ENCODE assay signal across 11 cellular contexts in genomic region chr7:73899731-73900142, GRCh38. TPM values are rescaled to one million over a fixed set of nuclear protein-coding genes. Genes with fewer than 3 reads are reported as not detected.
DNase-seq lines count a peak whose midpoint lies in the region; ATAC-seq and TF ChIP-seq lines count a peak whose summit lies in the region.
"Had no signal": no experiment of that assay in that cellular context is flagged by ENCODE, and none has a peak within 500 bp of the region (broad histone marks: within the 10 kb centered on the region; RNA-seq: fewer than 3 reads in every experiment).

No MANE protein-coding gene starts in this region.

- H3K79me2 ChIP-seq in fibroblast of lung (ENCODE audit: control insufficient read depth, insufficient read depth, low read length): no peaks in the 10 kb centered on the region

- H3K9me3 ChIP-seq in fibroblast of lung (ENCODE audit: control insufficient read depth, insufficient read depth, low read depth, low read length) (no peaks in the 10 kb centered on the region), skeletal muscle tissue (ENCODE audit: control insufficient read depth in 3 of 3, low read length in 3 of 3) (peaks cover 3 to 9% (median 3%) of the 10 kb centered on the region in 3 donors)
- no peaks in the 10 kb centered on the region for H3K9me3 ChIP-seq in CD4-positive, alpha-beta T cell (ENCODE audit: control insufficient read depth, low read length)

- CTCF ChIA-PET in CD4-positive, alpha-beta T cell (lab: Charles Lee): no interaction called here

- no peak overlapping the region for H3K4me2 ChIP-seq in fibroblast of lung (ENCODE audit: extremely low read depth, insufficient read depth, low read length)

- H3K4me1 Mint-ChIP-seq in CD4-positive, alpha-beta T cell (ENCODE audit: low read depth): no peaks in the 10 kb centered on the region

- intact Hi-C loops in CD4-positive, alpha-beta T cell (cut with DNase I, micrococcal nuclease): no loop called here

- no peak overlapping the region for H3K27ac Mint-ChIP-seq in CD4-positive, alpha-beta T cell

- ATAC-seq in GM18858 (IDR thresholded peaks at IDR 0.05; ENCODE audit: unreplicated experiment): no peak
- no peak for ATAC-seq in CD4-positive, alpha-beta T cell (ENCODE audit: poor library complexity)
- ATAC-seq: K562 had no signal

- H3K27ac ChIP-seq in fibroblast of lung (ENCODE audit: insufficient read depth, low read length) (peak overlapping the region; percentile 91), skeletal muscle tissue (ENCODE audit: low read depth, low read length) (peak overlapping the region; percentile 12)
- no peak overlapping the region for H3K27ac ChIP-seq in CD4-positive, alpha-beta T cell (ENCODE audit: low read depth, low read length)

- DNase-seq in EL (peak; percentile 95), RPMI7951 (ENCODE audit: low read depth) (peak; percentile 97), fibroblast of lung (ENCODE audit: low read depth in 2 of 2) (peak; percentile 84 to 87), SW 1271 (lab: John Stamatoyannopoulos, UW) (no peak)
- DNase-seq in stimulated activated CD8-positive, alpha-beta memory T cell treated with anti-CD3 and anti-CD28 coated beads, Interleukin-4, amount 100 ng/mL, for 48 hours: no peak
- DNase-seq in CD4-positive, alpha-beta T cell: no peak
- DNase-seq: DMS79 treated with DMSO at 0.1 percent for 48 hours, nucleus accumbens had no signal

- no peaks in the 10 kb centered on the region for H3K36me3 Mint-ChIP-seq in CD4-positive, alpha-beta T cell (ENCODE audit: low read depth)

- no peak for TF ChIP-seq CTCF in fibroblast of lung (conservative IDR thresholded peaks at IDR 0.05 in 1 of 2, IDR thresholded peaks at IDR 0.05 in 1 of 2; ENCODE audit: low read depth in 1 of 2, low read length in 2 of 2)
- no peak for TF ChIP-seq CTCF in CD4-positive, alpha-beta T cell (IDR thresholded peaks at IDR 0.05)

- peak overlapping the region; percentile 33 for H2AFZ ChIP-seq in fibroblast of lung (ENCODE audit: low read length)

- peaks cover 6% of the 10 kb centered on the region for H3K9me3 Mint-ChIP-seq in CD4-positive, alpha-beta T cell

- H3K9ac ChIP-seq in fibroblast of lung (ENCODE audit: insufficient read depth, low read length) (peak overlapping the region; percentile 58), skeletal muscle tissue (ENCODE audit: low read depth in 1 of 3, low read length in 3 of 3) (no peak overlapping the region)

- POLR2A ChIA-PET in CD4-positive, alpha-beta T cell (lab: Charles Lee): no interaction called here

- peaks cover 7% of the 10 kb centered on the region for H3K27me3 Mint-ChIP-seq in CD4-positive, alpha-beta T cell

- H3K4me1 ChIP-seq in fibroblast of lung (ENCODE audit: control insufficient read depth, extremely low read depth, insufficient read depth, low read length) (peaks cover 27% of the 10 kb centered on the region), skeletal muscle tissue (ENCODE audit: control insufficient read depth in 3 of 3, insufficient read depth in 3 of 3, low read length in 3 of 3) (peaks cover 10 to 16% (median 11%) of the 10 kb centered on the region in 3 donors)

- H3K27me3 ChIP-seq in fibroblast of lung (ENCODE audit: control insufficient read depth, insufficient read depth, low read length) (no peaks in the 10 kb centered on the region), skeletal muscle tissue (ENCODE audit: control insufficient read depth in 3 of 3, insufficient read depth in 3 of 3, low read length in 3 of 3) (no peaks in the 10 kb centered on the region)
- no peaks in the 10 kb centered on the region for H3K27me3 ChIP-seq in CD4-positive, alpha-beta T cell (ENCODE audit: control insufficient read depth, insufficient read depth, low read length)

- no peaks in the 10 kb centered on the region for H4K20me1 ChIP-seq in fibroblast of lung (ENCODE audit: control insufficient read depth, extremely low read depth, insufficient read depth, low read length)

- H3K4me3 ChIP-seq in fibroblast of lung (replicated peaks in 1 of 4; ENCODE audit: control extremely low read depth in 1 of 4, insufficient read depth in 1 of 4, low read depth in 3 of 4, low read length in 4 of 4): no peak overlapping the region
- H3K4me3 ChIP-seq in skeletal muscle tissue (ENCODE audit: low read length in 3 of 3): no peak overlapping the region
- H3K4me3 ChIP-seq: K562 had no signal

- H3K36me3 ChIP-seq in fibroblast of lung (ENCODE audit: control insufficient read depth, insufficient read depth, low read length) (no peaks in the 10 kb centered on the region), skeletal muscle tissue (ENCODE audit: control insufficient read depth in 3 of 3, insufficient read depth in 3 of 3, low read length in 3 of 3) (no peaks in the 10 kb centered on the region)

- H3K4me3 Mint-ChIP-seq in CD4-positive, alpha-beta T cell: no peak overlapping the region

RNA-seq across cellular contexts. Expression of gene TMEM270, which starts 38.8 kb away (rescaled TPM):
- not detected in 2 replicates for total RNA-seq in RPMI7951 (2014; rRNA removed; shearing (Covaris generic))
- total RNA-seq in fibroblast of lung: not detected in 2 replicates
- polyA plus RNA-seq in fibroblast of lung: not detected in 2 replicates
- not detected in 2 replicates for polyA plus RNA-seq in fibroblast of lung (2012)
- not detected in 2 replicates for polyA minus RNA-seq in fibroblast of lung (ENCODE audit: low replicate concordance)
- total RNA-seq in skeletal muscle tissue: not detected
- total RNA-seq in CD4-positive, alpha-beta T cell: not detected
- total RNA-seq: K562 had no signal
- polyA plus RNA-seq: K562 had no signal

RNA-seq across cellular contexts. Expression of gene METTL27, which starts 57.4 kb away (rescaled TPM):
- 0.12 and 0.29 TPM in 2 replicates for total RNA-seq in RPMI7951 (2014; rRNA removed; shearing (Covaris generic))
- total RNA-seq in fibroblast of lung (4.9 and 15.7 TPM in 2 replicates), skeletal muscle tissue (1.6 TPM)
- 0.96 and 2.1 TPM in 2 replicates for polyA plus RNA-seq in fibroblast of lung
- polyA plus RNA-seq in fibroblast of lung (2012): 3.2 and 6.0 TPM in 2 replicates
- polyA minus RNA-seq in fibroblast of lung (ENCODE audit: low replicate concordance): 1.0 and 9.9 TPM in 2 replicates
- total RNA-seq in CD4-positive, alpha-beta T cell: 1 to 10 TPM; 1.6 to 2.1 TPM

Comparison
In these comparisons a context has a peak if more than half of its experiments do, and no peak if none do; other contexts are left out.
1. DNase-seq: peak in EL (single experiment), RPMI7951 (single experiment) and fibroblast of lung (2 of 2); none in SW 1271 (0 of 2), stimulated activated CD8-positive, alpha-beta memory T cell treated with anti-CD3 and anti-CD28 coated beads, Interleukin-4, amount 100 ng/mL, for 48 hours (single experiment) and CD4-positive, alpha-beta T cell (0 of 10).